Comparison of ENCODE assay signal across 29 cellular contexts in genomic region chr6:45491874-45492273, GRCh38.
"Had no signal": no experiment of that assay in that cellular context is flagged by ENCODE, and none has a peak within 500 bp of the region (broad histone marks: within the 10 kb centered on the region; RNA-seq: fewer than 3 reads in every experiment).

No MANE protein-coding gene starts in this region.

- H3K27ac Mint-ChIP-seq: activated B cell treated with CpG ODN at 0.5 μM for 24 hours; activated CD8-positive, alpha-beta T cell treated with anti-CD3 and anti-CD28 coated beads for 36 hours; activated naive CD8-positive, alpha-beta T cell; activated T-helper 17 cell treated with anti-CD3 and anti-CD28 coated beads, Interleukin-2, amount 50 U/mL, for 72 hours; dendritic cell treated with granulocyte-macrophage colony-stimulating factor and Interleukin-4, amounts not matched to agents 40 ng/mL and 50 ng/mL, for 4 days had no signal

- H3K27me3 ChIP-seq: brain microvascular endothelial cell, esophagus muscularis mucosa, foreskin keratinocyte, gastrocnemius medialis, heart left ventricle had no signal

- H3K4me3 Mint-ChIP-seq: activated B cell treated with CpG ODN at 0.5 μM for 24 hours; activated CD8-positive, alpha-beta T cell treated with anti-CD3 and anti-CD28 coated beads for 36 hours; activated naive CD8-positive, alpha-beta T cell; activated T-cell treated with anti-CD3 and anti-CD28 coated beads, Interleukin-2, amount 50 U/mL, for 4 hours; central memory CD8-positive, alpha-beta T cell; dendritic cell treated with granulocyte-macrophage colony-stimulating factor and Interleukin-4, amounts not matched to agents 40 ng/mL and 50 ng/mL, for 4 days had no signal

- H3K9me3 Mint-ChIP-seq: activated B cell treated with CpG ODN at 0.5 μM for 24 hours; activated CD8-positive, alpha-beta T cell treated with anti-CD3 and anti-CD28 coated beads for 36 hours; activated T-cell treated with anti-CD3 and anti-CD28 coated beads, Interleukin-2, amount 50 U/mL, for 4 hours; activated T-helper 17 cell treated with anti-CD3 and anti-CD28 coated beads, Interleukin-2, amount 50 U/mL, for 72 hours; central memory CD8-positive, alpha-beta T cell; dendritic cell treated with granulocyte-macrophage colony-stimulating factor and Interleukin-4, amounts not matched to agents 40 ng/mL and 50 ng/mL, for 4 days had no signal

- H3K36me3 ChIP-seq: brain microvascular endothelial cell, esophagus muscularis mucosa, gastrocnemius medialis, heart left ventricle had no signal

- ATAC-seq: activated CD4-positive, CD25-positive, alpha-beta regulatory T cell treated with anti-CD3 and anti-CD28 coated beads, Interleukin-2, amount 50 U/mL, for 24 hours; activated CD8-positive, alpha-beta T cell treated with anti-CD3 and anti-CD28 coated beads for 36 hours; activated T-cell treated with anti-CD3 and anti-CD28 coated beads, Interleukin-2, amount 50 U/mL, for 4 hours; activated T-helper 17 cell treated with anti-CD3 and anti-CD28 coated beads, Interleukin-2, amount 50 U/mL, for 72 hours; foreskin keratinocyte; gastrocnemius medialis; heart left ventricle had no signal

- H3K27ac ChIP-seq: brain microvascular endothelial cell, coronary artery, dorsolateral prefrontal cortex, esophagus muscularis mucosa, foreskin keratinocyte, gastrocnemius medialis, heart left ventricle had no signal

- H3K4me3 ChIP-seq: coronary artery, dorsolateral prefrontal cortex, esophagus muscularis mucosa, gastrocnemius medialis, heart left ventricle had no signal

- H3K27me3 Mint-ChIP-seq: activated B cell treated with CpG ODN at 0.5 μM for 24 hours; activated CD8-positive, alpha-beta T cell treated with anti-CD3 and anti-CD28 coated beads for 36 hours; activated naive CD8-positive, alpha-beta T cell; activated T-helper 17 cell treated with anti-CD3 and anti-CD28 coated beads, Interleukin-2, amount 50 U/mL, for 72 hours; central memory CD8-positive, alpha-beta T cell; dendritic cell treated with granulocyte-macrophage colony-stimulating factor and Interleukin-4, amounts not matched to agents 40 ng/mL and 50 ng/mL, for 4 days had no signal

- DNase-seq: activated B cell treated with CpG ODN at 0.5 μM for 24 hours; activated CD4-positive, alpha-beta T cell treated with anti-CD3 and anti-CD28 coated beads for 48 hours; activated CD4-positive, alpha-beta T cell treated with anti-CD3 and anti-CD28 coated beads, Interleukin-2, amount 50 U/mL, for 1 hour; activated CD4-positive, alpha-beta T cell treated with anti-CD3 and anti-CD28 coated beads, Interleukin-2, amount 50 U/mL, for 48 hours; activated CD8-positive, alpha-beta memory T cell treated with anti-CD3 and anti-CD28 coated beads for 24 hours; activated CD8-positive, alpha-beta T cell treated with anti-CD3 and anti-CD28 coated beads for 36 hours; activated effector memory CD4-positive, alpha-beta T cell treated with Interleukin-2 at 50 U/mL for 16 hours; activated gamma-delta T cell treated with Interleukin-2 at 50 U/mL for 16 hours; activated naive CD4-positive, alpha-beta T cell treated with anti-CD3 and anti-CD28 coated beads, Interleukin-2, amount 50 U/mL, for 16 hours; activated naive CD4-positive, alpha-beta T cell treated with Interleukin-2 at 50 U/mL for 16 hours; activated T-cell treated with anti-CD3 and anti-CD28 coated beads, Interleukin-2, amount 50 U/mL, for 4 hours; amniotic stem cell; anterior cingulate cortex; brain microvascular endothelial cell; dorsolateral prefrontal cortex; effector memory CD4-positive, alpha-beta T cell; erythroblast; foreskin keratinocyte; gastrocnemius medialis; glutamatergic neuron; heart left ventricle; T-helper 2 cell had no signal

- H3K4me1 ChIP-seq: esophagus muscularis mucosa, foreskin keratinocyte had no signal

- H3K9me3 ChIP-seq: esophagus muscularis mucosa, gastrocnemius medialis, heart left ventricle had no signal
